Comparison of ENCODE assay signal across 10 cellular contexts in genomic region chr2:164785447-164785846, GRCh38. TPM values are rescaled to one million over a fixed set of nuclear protein-coding genes. Genes with fewer than 3 reads are reported as not detected.
DNase-seq lines count a peak whose midpoint lies in the region; ATAC-seq, FAIRE-seq and TF ChIP-seq lines count a peak whose summit lies in the region.
"Had no signal": no experiment of that assay in that cellular context is flagged by ENCODE, and none has a peak within 500 bp of the region (broad histone marks: within the 10 kb centered on the region; RNA-seq: fewer than 3 reads in every experiment).

No MANE protein-coding gene starts in this region.

- CTCF ChIA-PET in endothelial cell of umbilical vein (lab: Charles Lee), result interaction anchor here (0.6 to 3.5 kb wide), 10 partner anchors 12 to 208 kb away, joined by 3 to 27 read pairs (median 4); partner anchors contain the start of gene COBLL1

- peak overlapping the region; percentile 17 for H3K27ac ChIP-seq in RWPE2 (ENCODE audit: poor library complexity, severe bottlenecking)
- peak overlapping the region; percentile 99 for H3K27ac ChIP-seq in endothelial cell of umbilical vein (ENCODE audit: insufficient read depth, low read depth, low read length)
- peak overlapping the region; percentile 54 for H3K27ac ChIP-seq in muscle layer of duodenum (ENCODE audit: low read length)
- H3K27ac ChIP-seq in upper lobe of left lung, result peak overlapping the region; percentile 47 to 86 (median 74)

- FAIRE-seq in endothelial cell of umbilical vein (lab: Jason Lieb, UNC) (peak; percentile 64), GM12892 (lab: Jason Lieb, UNC) (no peak), GM19239 (lab: Jason Lieb, UNC) (no peak)

- peaks cover 16% of the 10 kb centered on the region for H3K4me1 ChIP-seq in RWPE2 (ENCODE audit: insufficient read depth, poor library complexity, severe bottlenecking)
- peaks cover 37% of the 10 kb centered on the region for H3K4me1 ChIP-seq in endothelial cell of umbilical vein (ENCODE audit: control insufficient read depth, extremely low read depth, insufficient read depth, low read length)
- H3K4me1 ChIP-seq in muscle layer of duodenum (ENCODE audit: control insufficient read depth in 1 of 2, insufficient read depth in 2 of 2, low read length in 2 of 2), result peaks cover 0 to 19% of the 10 kb centered on the region in 2 donors
- peaks cover 31 to 44% (median 37%) of the 10 kb centered on the region in 4 donors for H3K4me1 ChIP-seq in upper lobe of left lung

- TF ChIP-seq EP300 in upper lobe of left lung (IDR thresholded peaks at IDR 0.05), result no peak

- H3K36me3 ChIP-seq in RWPE2 (ENCODE audit: low read depth), result no peaks in the 10 kb centered on the region
- H3K36me3 ChIP-seq in endothelial cell of umbilical vein (ENCODE audit: control insufficient read depth in 2 of 2, extremely low read depth in 1 of 2, insufficient read depth in 2 of 2, low read length in 2 of 2), result no peaks in the 10 kb centered on the region
- H3K36me3 ChIP-seq in muscle layer of duodenum (ENCODE audit: control insufficient read depth in 1 of 2, insufficient read depth in 2 of 2, low read length in 2 of 2), result no peaks in the 10 kb centered on the region
- no peaks in the 10 kb centered on the region for H3K36me3 ChIP-seq in upper lobe of left lung

- H3K9ac ChIP-seq in endothelial cell of umbilical vein (replicated peaks; ENCODE audit: extremely low read depth, insufficient read depth, low read length), result peak overlapping the region; percentile 86

- 0 to 2% methylated on average over 1 of the region's 1 CpG for WGBS in upper lobe of left lung, 2 donors

- no peak overlapping the region for H3K4me3 ChIP-seq in RWPE2 (ENCODE audit: severe bottlenecking)
- peak overlapping the region in 1 of 3 experiments; percentile 7 for H3K4me3 ChIP-seq in endothelial cell of umbilical vein (replicated peaks in 1 of 3; ENCODE audit: insufficient read depth in 1 of 3, low read depth in 1 of 3, low read length in 3 of 3)
- peak overlapping the region in 1 of 2 donors; percentile 2 for H3K4me3 ChIP-seq in muscle layer of duodenum (ENCODE audit: low read depth in 1 of 2, low read length in 2 of 2)
- H3K4me3 ChIP-seq in upper lobe of left lung, result no peak overlapping the region

- peak overlapping the region; percentile 54 for H3K4me2 ChIP-seq in endothelial cell of umbilical vein (ENCODE audit: insufficient read depth, low read length)

- BruUV-seq in endothelial cell of umbilical vein (replicated peaks; lab: Mats Ljungman, UMichigan), result no TSS peak

- TF ChIP-seq POLR2A in endothelial cell of umbilical vein (IDR thresholded peaks at IDR 0.05; ENCODE audit: low read depth, low read length) (no peak), upper lobe of left lung (IDR thresholded peaks at IDR 0.05) (no peak), GM12892 (IDR thresholded peaks at IDR 0.05; ENCODE audit: low read depth, low read length) (no peak)

- H3K9me1 ChIP-seq in endothelial cell of umbilical vein (replicated peaks; ENCODE audit: control insufficient read depth, extremely low read depth, insufficient read depth, low read length), result no peaks in the 10 kb centered on the region

- peaks cover 4% of the 10 kb centered on the region for H3K79me2 ChIP-seq in endothelial cell of umbilical vein (ENCODE audit: control insufficient read depth, insufficient read depth, low read length)

- ATAC-seq in RWPE2 (ENCODE audit: low read depth), result peak; percentile 22; the same call in 1 of the 3 replicates
- ATAC-seq in upper lobe of left lung (ENCODE audit: low FRiP score in 2 of 2), result peak in 1 of 2 donors; percentile 53
- ATAC-seq: activated CD8-positive, alpha-beta memory T cell treated with anti-CD3 and anti-CD28 coated beads, Interleukin-2, amount 10 ng/mL, durations not matched to agents 7 days and 5 days had no signal

- DNase-seq in RWPE2 (ENCODE audit: low spot score) (no peak), endothelial cell of umbilical vein (ENCODE audit: low read depth, low spot score) (peak; percentile 89), upper lobe of left lung (no peak), GM12892 (ENCODE audit: insufficient read length) (no peak), DMS53 treated with DMSO at 0.1 percent for 48 hours (lab: John Stamatoyannopoulos, UW; ENCODE audit: unreplicated experiment) (no peak), GM19239 (ENCODE audit: insufficient read length, low spot score) (no peak)
- DNase-seq: activated CD8-positive, alpha-beta memory T cell treated with anti-CD3 and anti-CD28 coated beads, Interleukin-2, amount 10 ng/mL, durations not matched to agents 7 days and 5 days; anterior cingulate cortex; NCI-H1694 had no signal

- TF ChIP-seq CTCF in RWPE2 (IDR thresholded peaks at IDR 0.05; ENCODE audit: poor library complexity, severe bottlenecking) (no peak), endothelial cell of umbilical vein (IDR thresholded peaks at IDR 0.05; ENCODE audit: extremely low read depth in 1 of 2, insufficient read depth in 1 of 2, low read depth in 1 of 2, low read length in 2 of 2) (no peak), upper lobe of left lung (IDR thresholded peaks at IDR 0.05) (no peak)

- intact Hi-C loops in endothelial cell of umbilical vein (cut with micrococcal nuclease), result loop anchor here (1.0 to 10.0 kb wide), 5 partner anchors 9 to 1449 kb away; partner anchors contain the start of gene COBLL1

- peak overlapping the region; percentile 39 for H2AFZ ChIP-seq in endothelial cell of umbilical vein (ENCODE audit: low read depth, low read length)

- H3K9me3 ChIP-seq in RWPE2 (ENCODE audit: severe bottlenecking) (no peaks in the 10 kb centered on the region), endothelial cell of umbilical vein (replicated peaks; ENCODE audit: control insufficient read depth, insufficient read depth, low read length) (no peaks in the 10 kb centered on the region), muscle layer of duodenum (ENCODE audit: control insufficient read depth in 1 of 2, low read length in 2 of 2) (no peaks in the 10 kb centered on the region), upper lobe of left lung (no peaks in the 10 kb centered on the region)

- no peaks in the 10 kb centered on the region for H4K20me1 ChIP-seq in endothelial cell of umbilical vein (replicated peaks; ENCODE audit: control insufficient read depth, extremely low read depth, insufficient read depth, low read length)

- dilution Hi-C loops in endothelial cell of umbilical vein (cut with MboI; ENCODE audit: extremely low pct_ligation_motif_present, low sequenced_read_pairs), result no loop called here

- H3K27me3 ChIP-seq in RWPE2 (ENCODE audit: insufficient read depth, poor library complexity, severe bottlenecking), result no peaks in the 10 kb centered on the region
- H3K27me3 ChIP-seq in endothelial cell of umbilical vein (ENCODE audit: control insufficient read depth in 2 of 2, insufficient read depth in 2 of 2, low read length in 2 of 2), result no peaks in the 10 kb centered on the region
- H3K27me3 ChIP-seq in muscle layer of duodenum (ENCODE audit: low read depth, low read length), result no peaks in the 10 kb centered on the region
- H3K27me3 ChIP-seq in upper lobe of left lung, result no peaks in the 10 kb centered on the region

- POLR2A ChIA-PET in endothelial cell of umbilical vein (lab: Charles Lee), result interaction anchor here (1.0 kb wide), 1 partner anchor 54 kb away, joined by 3 read pairs; no protein-coding TSS in a partner anchor

TF ChIP-seq in endothelial cell of umbilical vein, 7 proteins besides CTCF, POLR2A, EP300 and RAD21:
- TF ChIP-seq MAX (IDR thresholded peaks at IDR 0.05; ENCODE audit: insufficient read depth, insufficient read length), result no peak
- TF ChIP-seq EZH2 (IDR thresholded peaks at IDR 0.05; ENCODE audit: borderline replicate concordance, low read depth, low read length, severe bottlenecking), result no peak
- peak; percentile 67 for TF ChIP-seq JUN (IDR thresholded peaks at IDR 0.05; ENCODE audit: borderline replicate concordance, insufficient read depth, insufficient read length, low read depth)
- peak; percentile 43 for TF ChIP-seq FOS (IDR thresholded peaks at IDR 0.05; ENCODE audit: borderline replicate concordance, insufficient read depth, low read length)
- no peak for TF ChIP-seq POLR2AphosphoS5 (IDR thresholded peaks at IDR 0.05; ENCODE audit: insufficient read depth, low read depth, low read length)

RNA-seq across cellular contexts. Expression of gene COBLL1, which starts 56.2 kb away (rescaled TPM):
- total RNA-seq in endothelial cell of umbilical vein (38.2 and 38.4 TPM in 2 replicates), upper lobe of left lung (100 to 1,000 TPM in 2 of 6 donors, 10 to 100 TPM in 4; 64.3 to 128 (median 90.1) TPM)
- polyA plus RNA-seq in endothelial cell of umbilical vein, result 7.0 and 9.1 TPM in 2 replicates
- polyA plus RNA-seq in endothelial cell of umbilical vein (2011; cell fraction: cytosol; rRNA removed), result 8.5 and 8.6 TPM in 2 replicates
- 29.7 and 30.8 TPM in 2 replicates for polyA plus RNA-seq in endothelial cell of umbilical vein (2011; cell fraction: nucleus; rRNA removed)
- 9.0 and 13.4 TPM in 2 replicates for polyA plus RNA-seq in endothelial cell of umbilical vein (2012)
- 24.9 and 54.1 TPM in 2 replicates for polyA minus RNA-seq in endothelial cell of umbilical vein
- 8.5 TPM for polyA minus RNA-seq in endothelial cell of umbilical vein (2011; cell fraction: cytosol; rRNA and poly(A)+ RNA removed)
- 123 and 182 TPM in 2 replicates for polyA minus RNA-seq in endothelial cell of umbilical vein (2011; cell fraction: nucleus; rRNA and poly(A)+ RNA removed)
- not detected for polyA plus RNA-seq in GM12892 (2012; ENCODE audit: missing spikeins)
- total RNA-seq: activated CD8-positive, alpha-beta memory T cell treated with anti-CD3 and anti-CD28 coated beads, Interleukin-2, amount 10 ng/mL, durations not matched to agents 7 days and 5 days had no signal

Comparison
In these comparisons a context has a peak if more than half of its experiments do, and no peak if none do; other contexts are left out.
1. H3K27ac ChIP-seq: peak in every context shown above with its lines; median percentile 99 in endothelial cell of umbilical vein; 74 in upper lobe of left lung; 54 in muscle layer of duodenum; 17 in RWPE2.